17 cellular contexts compared by ENCODE assay signal in genomic region chr9:124290053-124290581, GRCh38. TPM values are rescaled to one million over a fixed set of nuclear protein-coding genes. Genes with fewer than 3 reads are reported as not detected.
DNase-seq lines count a peak whose midpoint lies in the region; ATAC-seq and TF ChIP-seq lines count a peak whose summit lies in the region.
"Had no signal": no experiment of that assay in that cellular context is flagged by ENCODE, and none has a peak within 500 bp of the region (broad histone marks: within the 10 kb centered on the region; RNA-seq: fewer than 3 reads in every experiment).

No MANE protein-coding gene starts in this region.

- H3K27ac ChIP-seq in A673 (ENCODE audit: low read depth, low read length, poor library complexity, severe bottlenecking): peak overlapping the region; percentile 64
- H3K27ac ChIP-seq: SK-N-MC had no signal

- H3K4me1 ChIP-seq in A673 (ENCODE audit: insufficient read depth, low read length, poor library complexity, severe bottlenecking): peaks cover 30% of the 10 kb centered on the region

- ATAC-seq in activated CD8-positive, alpha-beta T cell treated with anti-CD3 and anti-CD28 coated beads, Interleukin-2, amount 10 ng/mL, durations not matched to agents 7 days and 5 days: no peak
- ATAC-seq in activated CD8-positive, alpha-beta T cell treated with anti-CD3 and anti-CD28 coated beads for 36 hours: no peak
- ATAC-seq: activated CD4-positive, CD25-positive, alpha-beta regulatory T cell treated with anti-CD3 and anti-CD28 coated beads, Interleukin-2, amount 50 U/mL, for 24 hours; activated T-cell treated with anti-CD3 and anti-CD28 coated beads, Interleukin-2, amount 50 U/mL, for 72 hours; K562 had no signal

- H3K27ac Mint-ChIP-seq in activated naive CD4-positive, alpha-beta T cell treated with anti-CD3 and anti-CD28 coated beads for 36 hours: no peak overlapping the region
- no peak overlapping the region for H3K27ac Mint-ChIP-seq in activated CD8-positive, alpha-beta T cell treated with anti-CD3 and anti-CD28 coated beads, Interleukin-2, amount 10 ng/mL, durations not matched to agents 7 days and 5 days
- no peak overlapping the region for H3K27ac Mint-ChIP-seq in activated CD8-positive, alpha-beta T cell treated with anti-CD3 and anti-CD28 coated beads for 36 hours
- H3K27ac Mint-ChIP-seq: activated T-cell treated with anti-CD3 and anti-CD28 coated beads, Interleukin-2, amount 50 U/mL, for 72 hours had no signal

- intact Hi-C loops in A673 (cut with micrococcal nuclease; ENCODE audit: unreplicated experiment): loop anchor here (10.0 kb wide), 1 partner anchor 165 kb away; no protein-coding TSS in a partner anchor
- intact Hi-C loops in activated naive CD4-positive, alpha-beta T cell treated with anti-CD3 and anti-CD28 coated beads for 36 hours (cut with micrococcal nuclease): no loop called here
- intact Hi-C loops in activated CD8-positive, alpha-beta T cell treated with anti-CD3 and anti-CD28 coated beads for 36 hours (cut with micrococcal nuclease): loop anchor here (5.0 kb wide), 1 partner anchor 163 kb away; no protein-coding TSS in a partner anchor

- POLR2A ChIA-PET in A673 (lab: Charles Lee; ENCODE audit: low non-redundant PET): no interaction called here
- POLR2A ChIA-PET in activated CD8-positive, alpha-beta T cell treated with anti-CD3 and anti-CD28 coated beads, Interleukin-2, amount 10 ng/mL, durations not matched to agents 7 days and 5 days (lab: Charles Lee): no interaction called here
- POLR2A ChIA-PET in activated CD8-positive, alpha-beta T cell treated with anti-CD3 and anti-CD28 coated beads for 36 hours (lab: Charles Lee): no interaction called here

- no peaks in the 10 kb centered on the region for H3K36me3 Mint-ChIP-seq in activated naive CD4-positive, alpha-beta T cell treated with anti-CD3 and anti-CD28 coated beads for 36 hours (ENCODE audit: low read depth)
- H3K36me3 Mint-ChIP-seq in activated CD8-positive, alpha-beta T cell treated with anti-CD3 and anti-CD28 coated beads, Interleukin-2, amount 10 ng/mL, durations not matched to agents 7 days and 5 days (ENCODE audit: low read depth): no peaks in the 10 kb centered on the region
- peaks cover 5% of the 10 kb centered on the region for H3K36me3 Mint-ChIP-seq in activated CD8-positive, alpha-beta T cell treated with anti-CD3 and anti-CD28 coated beads for 36 hours (ENCODE audit: low read depth)

- no peaks in the 10 kb centered on the region for H3K9me3 ChIP-seq in A673 (ENCODE audit: low read depth, low read length, poor library complexity, severe bottlenecking)
- H3K9me3 ChIP-seq: tibial artery had no signal

- no peaks in the 10 kb centered on the region for H3K27me3 ChIP-seq in A673 (replicated peaks; ENCODE audit: insufficient read depth, low read depth, low read length, poor library complexity)
- H3K27me3 ChIP-seq: tibial artery had no signal

- in situ Hi-C loops in GM13977 (cut with MboI; ENCODE audit: low pct_unique_long_range_greater_than_20kb, low sequenced_read_pairs, unreplicated experiment): loop anchor here (10.0 kb wide), 1 partner anchor 155 kb away; no protein-coding TSS in a partner anchor

- no peak for DNase-seq in A673 (ENCODE audit: low spot score)
- peak; percentile 48 for DNase-seq in GM13977 (ENCODE audit: low spot score)
- DNase-seq in NCI-H2196 treated with DMSO at 0.1 percent for 48 hours (lab: John Stamatoyannopoulos, UW; ENCODE audit: unreplicated experiment): peak; percentile 43
- peak; percentile 86 for DNase-seq in germinal center (ENCODE audit: low spot score)
- DNase-seq in activated naive CD4-positive, alpha-beta T cell treated with anti-CD3 and anti-CD28 coated beads for 36 hours: no peak
- no peak for DNase-seq in activated CD8-positive, alpha-beta T cell treated with anti-CD3 and anti-CD28 coated beads, Interleukin-2, amount 10 ng/mL, durations not matched to agents 7 days and 5 days
- DNase-seq in NCI-H1436 treated with DMSO at 0.1 percent for 48 hours (lab: John Stamatoyannopoulos, UW): no peak
- no peak for DNase-seq in activated CD8-positive, alpha-beta T cell treated with anti-CD3 and anti-CD28 coated beads for 36 hours
- DNase-seq: activated T-cell treated with anti-CD3 and anti-CD28 coated beads, Interleukin-2, amount 50 U/mL, for 72 hours; AML-193; GF-D8; NCI-H226; retina; tibial artery had no signal

- peaks cover 3% of the 10 kb centered on the region for H3K36me3 ChIP-seq in A673 (ENCODE audit: insufficient read depth, low read length, poor library complexity, severe bottlenecking)
- H3K36me3 ChIP-seq: tibial artery had no signal

- H3K4me3 ChIP-seq in A673 (ENCODE audit: low read depth, low read length, poor library complexity, severe bottlenecking): no peak overlapping the region
- H3K4me3 ChIP-seq: K562, SK-N-MC, tibial artery had no signal

- CTCF ChIA-PET in A673 (lab: Charles Lee): no interaction called here
- CTCF ChIA-PET in activated naive CD4-positive, alpha-beta T cell treated with anti-CD3 and anti-CD28 coated beads for 36 hours (lab: Charles Lee): no interaction called here
- CTCF ChIA-PET in activated CD8-positive, alpha-beta T cell treated with anti-CD3 and anti-CD28 coated beads, Interleukin-2, amount 10 ng/mL, durations not matched to agents 7 days and 5 days (lab: Charles Lee): interaction anchor here (9.5 kb wide), 1 partner anchor 165 kb away, joined by 95 read pairs; no protein-coding TSS in a partner anchor
- CTCF ChIA-PET in activated CD8-positive, alpha-beta T cell treated with anti-CD3 and anti-CD28 coated beads for 36 hours (lab: Charles Lee): interaction anchor here (1.5 kb wide), 1 partner anchor 29 kb away, joined by 3 read pairs; no protein-coding TSS in a partner anchor

- no peak for TF ChIP-seq CTCF in A673 (conservative IDR thresholded peaks at IDR 0.05; ENCODE audit: low read depth, low read length)
- TF ChIP-seq CTCF in GM13977 (IDR thresholded peaks at IDR 0.05; ENCODE audit: extremely low read depth, insufficient read depth, missing control alignments): peak; percentile 36
- no peak for TF ChIP-seq CTCF in activated CD8-positive, alpha-beta T cell treated with anti-CD3 and anti-CD28 coated beads for 36 hours (IDR thresholded peaks at IDR 0.05)

- peaks cover 10% of the 10 kb centered on the region for H3K27me3 Mint-ChIP-seq in activated naive CD4-positive, alpha-beta T cell treated with anti-CD3 and anti-CD28 coated beads for 36 hours (ENCODE audit: low read depth)
- H3K27me3 Mint-ChIP-seq in activated CD8-positive, alpha-beta T cell treated with anti-CD3 and anti-CD28 coated beads, Interleukin-2, amount 10 ng/mL, durations not matched to agents 7 days and 5 days (ENCODE audit: low read depth): peaks cover 3% of the 10 kb centered on the region
- H3K27me3 Mint-ChIP-seq in activated CD8-positive, alpha-beta T cell treated with anti-CD3 and anti-CD28 coated beads for 36 hours: peaks cover 5% of the 10 kb centered on the region

- no TSS peak for BruUV-seq in A673 (replicated peaks; lab: Mats Ljungman, UMichigan)

- H3K4me1 Mint-ChIP-seq in activated naive CD4-positive, alpha-beta T cell treated with anti-CD3 and anti-CD28 coated beads for 36 hours (ENCODE audit: low read depth): peaks cover 31% of the 10 kb centered on the region
- H3K4me1 Mint-ChIP-seq in activated CD8-positive, alpha-beta T cell treated with anti-CD3 and anti-CD28 coated beads, Interleukin-2, amount 10 ng/mL, durations not matched to agents 7 days and 5 days (ENCODE audit: low read depth): peaks cover 85% of the 10 kb centered on the region
- H3K4me1 Mint-ChIP-seq in activated CD8-positive, alpha-beta T cell treated with anti-CD3 and anti-CD28 coated beads for 36 hours (ENCODE audit: low read depth): peaks cover 79% of the 10 kb centered on the region

- H3K4me3 Mint-ChIP-seq in activated naive CD4-positive, alpha-beta T cell treated with anti-CD3 and anti-CD28 coated beads for 36 hours: no peak overlapping the region
- no peak overlapping the region for H3K4me3 Mint-ChIP-seq in activated CD8-positive, alpha-beta T cell treated with anti-CD3 and anti-CD28 coated beads, Interleukin-2, amount 10 ng/mL, durations not matched to agents 7 days and 5 days
- no peak overlapping the region for H3K4me3 Mint-ChIP-seq in activated CD8-positive, alpha-beta T cell treated with anti-CD3 and anti-CD28 coated beads for 36 hours

- H3K9me3 Mint-ChIP-seq in activated naive CD4-positive, alpha-beta T cell treated with anti-CD3 and anti-CD28 coated beads for 36 hours: no peaks in the 10 kb centered on the region
- no peaks in the 10 kb centered on the region for H3K9me3 Mint-ChIP-seq in activated CD8-positive, alpha-beta T cell treated with anti-CD3 and anti-CD28 coated beads, Interleukin-2, amount 10 ng/mL, durations not matched to agents 7 days and 5 days (ENCODE audit: insufficient read depth)
- no peaks in the 10 kb centered on the region for H3K9me3 Mint-ChIP-seq in activated CD8-positive, alpha-beta T cell treated with anti-CD3 and anti-CD28 coated beads for 36 hours
- H3K9me3 Mint-ChIP-seq: activated T-cell treated with anti-CD3 and anti-CD28 coated beads, Interleukin-2, amount 50 U/mL, for 72 hours had no signal

RNA-seq across cellular contexts. Expression of gene NEK6, which starts 32.4 kb away (rescaled TPM):
- 23.3 and 35.9 TPM in 2 replicates for total RNA-seq in A673 (2021)
- total RNA-seq in activated naive CD4-positive, alpha-beta T cell treated with anti-CD3 and anti-CD28 coated beads for 36 hours: 1 to 10 TPM in 1 of 2 experiments, under 1 TPM in 1; 0.89 to 1.5 TPM
- 10 to 100 TPM; 19.9 to 20.9 TPM for total RNA-seq in activated CD8-positive, alpha-beta T cell treated with anti-CD3 and anti-CD28 coated beads, Interleukin-2, amount 10 ng/mL, durations not matched to agents 7 days and 5 days
- 10 to 100 TPM; 20.2 to 21.8 TPM for total RNA-seq in activated CD8-positive, alpha-beta T cell treated with anti-CD3 and anti-CD28 coated beads for 36 hours

Comparison
In these comparisons a context has a peak if more than half of its experiments do, and no peak if none do; other contexts are left out.
1. DNase-seq: peak in GM13977 (single experiment), NCI-H2196 treated with DMSO at 0.1 percent for 48 hours (single experiment) and germinal center (single experiment); none in A673 (single experiment), activated naive CD4-positive, alpha-beta T cell treated with anti-CD3 and anti-CD28 coated beads for 36 hours (single experiment), activated CD8-positive, alpha-beta T cell treated with anti-CD3 and anti-CD28 coated beads, Interleukin-2, amount 10 ng/mL, durations not matched to agents 7 days and 5 days (single experiment), NCI-H1436 treated with DMSO at 0.1 percent for 48 hours (single experiment) and activated CD8-positive, alpha-beta T cell treated with anti-CD3 and anti-CD28 coated beads for 36 hours (single experiment).
2. CTCF ChIA-PET loops: an anchor here in activated CD8-positive, alpha-beta T cell treated with anti-CD3 and anti-CD28 coated beads, Interleukin-2, amount 10 ng/mL, durations not matched to agents 7 days and 5 days (9.5 kb wide) and activated CD8-positive, alpha-beta T cell treated with anti-CD3 and anti-CD28 coated beads for 36 hours (1.5 kb wide); none called in A673 and activated naive CD4-positive, alpha-beta T cell treated with anti-CD3 and anti-CD28 coated beads for 36 hours.